Comparison of ENCODE assay signal across 38 cellular contexts in genomic region chr19:35780717-35781116, GRCh38. TPM values are rescaled to one million over a fixed set of nuclear protein-coding genes. Genes with fewer than 3 reads are reported as not detected.
"Had no signal": no experiment of that assay in that cellular context is flagged by ENCODE, and none has a peak within 500 bp of the region (broad histone marks: within the 10 kb centered on the region; RNA-seq: fewer than 3 reads in every experiment).

No MANE protein-coding gene starts in this region.

- H3K9me3 ChIP-seq: MG63 had no signal

- H3K4me3 ChIP-seq: MG63 had no signal

- H3K27me3 ChIP-seq: MG63 had no signal

- H3K4me2 ChIP-seq: KMS-11 had no signal

- DNase-seq: Karpas-422, Kasumi-1, MG63, MM.1S, MV-4-11, NCI-H1048, NCI-H1092, NCI-H1092 treated with DMSO at 0.1 percent for 48 hours, NCI-H1105, NCI-H1105 treated with DMSO at 0.1 percent for 48 hours, NCI-H1417, NCI-H1417 treated with DMSO at 0.1 percent for 48 hours, NCI-H1436, NCI-H1436 treated with DMSO at 0.1 percent for 48 hours, NCI-H146, NCI-H1694, NCI-H1694 treated with DMSO at 0.1 percent for 48 hours, NCI-H187, NCI-H187 treated with DMSO at 0.1 percent for 48 hours, NCI-H1930, NCI-H2029, NCI-H2029 treated with DMSO at 0.1 percent for 48 hours, NCI-H2081, NCI-H2081 treated with DMSO at 0.1 percent for 48 hours, NCI-H2107, NCI-H2171, NCI-H2171 treated with DMSO at 0.1 percent for 48 hours, NCI-H2227 treated with DMSO at 0.1 percent for 48 hours, NCI-H226, NCI-H345, NCI-H446, NCI-H446 treated with DMSO at 0.1 percent for 48 hours, NCI-H510A had no signal

- H3K27ac ChIP-seq: KMS-11 had no signal

RNA-seq across cellular contexts. Expression of gene PRODH2, which starts 31.9 kb away (rescaled TPM):
- total RNA-seq: LHCN-M2, M059J, MCF 10A, NCI-H460 had no signal
